15 cellular contexts compared by ENCODE assay signal in the genomic region with DNA sequence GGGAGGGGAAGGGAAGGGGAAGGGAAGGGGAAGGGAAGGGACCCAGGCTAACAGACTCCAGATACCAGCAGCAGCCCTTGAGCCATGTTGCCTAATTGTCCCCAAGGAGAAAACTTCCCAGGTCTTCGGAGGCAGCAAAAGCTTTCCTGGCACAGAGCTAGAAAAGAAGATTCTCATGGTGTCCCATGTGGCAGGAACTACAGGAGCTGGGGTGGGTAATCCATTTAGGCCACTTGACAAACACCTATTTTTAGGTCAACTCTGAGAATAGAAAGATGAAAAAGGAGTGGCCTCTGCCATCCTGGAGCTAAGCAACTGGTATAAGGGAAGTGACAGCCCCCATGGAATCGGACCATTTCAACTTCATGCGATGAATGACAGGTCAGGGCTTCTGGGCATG. TPM values are rescaled to one million over a fixed set of nuclear protein-coding genes. Genes with fewer than 3 reads are reported as not detected.
"Had no signal": no experiment of that assay in that cellular context is flagged by ENCODE, and none has a peak within 500 bp of the region (broad histone marks: within the 10 kb centered on the region; RNA-seq: fewer than 3 reads in every experiment).

No MANE protein-coding gene starts in this region.

RNA-seq across cellular contexts. Expression of a gene that starts 52.1 kb away (rescaled TPM):
- total RNA-seq: activated B cell treated with CpG ODN at 0.5 μM for 24 hours; activated CD4-positive, alpha-beta memory T cell treated with anti-CD3 and anti-CD28 coated beads for 36 hours; activated CD4-positive, alpha-beta memory T cell treated with anti-CD3 and anti-CD28 coated beads, Interleukin-2, amount 10 ng/mL, durations not matched to agents 7 days and 5 days; activated CD4-positive, alpha-beta T cell treated with anti-CD3 and anti-CD28 coated beads for 36 hours; activated CD4-positive, alpha-beta T cell treated with anti-CD3 and anti-CD28 coated beads, Interleukin-2, amount 10 ng/mL, durations not matched to agents 24 days and 14 days; activated CD4-positive, alpha-beta T cell treated with anti-CD3 and anti-CD28 coated beads, Interleukin-2, amount 10 ng/mL, durations not matched to agents 7 days and 5 days; activated CD8-positive, alpha-beta memory T cell treated with anti-CD3 and anti-CD28 coated beads for 36 hours; activated CD8-positive, alpha-beta memory T cell treated with anti-CD3 and anti-CD28 coated beads, Interleukin-2, amount 10 ng/mL, durations not matched to agents 7 days and 5 days; activated CD8-positive, alpha-beta T cell treated with anti-CD3 and anti-CD28 coated beads for 36 hours; activated CD8-positive, alpha-beta T cell treated with anti-CD3 and anti-CD28 coated beads, Interleukin-2, amount 10 ng/mL, durations not matched to agents 7 days and 5 days; T-cell; T-helper 1 cell treated with Interleukin-12 subunit alpha and Interleukin-12 subunit beta and Interleukin-4 antibody, amounts not matched to agents 30 ng/mL and 1 ng/mL, for 36 hours; T-helper 17 cell; T-helper 2 cell treated with Interferon-gamma antibody and Interleukin-4, amounts not matched to agents 100 ng/mL and 5 ng/mL, for 36 hours; WTC11 had no signal
